ENCODE assay signal across 9 cellular contexts in genomic region chr13:36131215-36131930, GRCh38. TPM values are rescaled to one million over a fixed set of nuclear protein-coding genes. Genes with fewer than 3 reads are reported as not detected.
DNase-seq lines count a peak whose midpoint lies in the region; ATAC-seq, FAIRE-seq and TF ChIP-seq lines count a peak whose summit lies in the region.
"Had no signal": no experiment of that assay in that cellular context is flagged by ENCODE, and none has a peak within 500 bp of the region (broad histone marks: within the 10 kb centered on the region; RNA-seq: fewer than 3 reads in every experiment).

Gene DCLK1 (minus strand): TSS chr13:36131382.

- H3K4me3 ChIP-seq in kidney (ENCODE audit: low read length in 2 of 2), result peak within 1 kb of the TSS; percentile 34 to 44

- intact Hi-C loops in kidney (cut with DNase I), result no loop called here

- peak; percentile 14 for DNase-seq in A172 (ENCODE audit: low spot score)
- DNase-seq in NCI-H1105 (lab: John Stamatoyannopoulos, UW), result peak; percentile 62
- DNase-seq in cerebellum (ENCODE audit: low spot score), result no peak
- DNase-seq in kidney, result peak; percentile 80
- DNase-seq in stimulated activated naive CD4-positive, alpha-beta T cell (lab: John Stamatoyannopoulos, UW), result no peak

- no peak within 1 kb of the TSS for H3K27ac ChIP-seq in kidney (ENCODE audit: low read depth in 2 of 2, low read length in 2 of 2)

- no peak for FAIRE-seq in kidney (lab: Jason Lieb, UNC)
- FAIRE-seq: G401.6 had no signal

- TF ChIP-seq CTCF in kidney (IDR thresholded peaks at IDR 0.05; ENCODE audit: borderline replicate concordance, extremely low read depth, insufficient read depth) (no peak), subcutaneous adipose tissue (IDR thresholded peaks at IDR 0.05; ENCODE audit: low read depth) (no peak)

- ATAC-seq in GM19035 (IDR thresholded peaks at IDR 0.05; ENCODE audit: unreplicated experiment) (no peak), GM21526 (IDR thresholded peaks at IDR 0.05; ENCODE audit: low FRiP score, unreplicated experiment) (no peak)

- H3K4me1 ChIP-seq in kidney (ENCODE audit: control insufficient read depth in 1 of 2, insufficient read depth in 1 of 2, low read depth in 1 of 2, low read length in 2 of 2), result no peaks in the 10 kb centered on the region

- H3K9me3 ChIP-seq in kidney (ENCODE audit: control insufficient read depth in 1 of 2, low read length in 2 of 2), result no peaks in the 10 kb centered on the region

- H3K36me3 ChIP-seq in kidney (ENCODE audit: control insufficient read depth in 1 of 2, insufficient read depth in 2 of 2, low read length in 2 of 2), result no peaks in the 10 kb centered on the region

- H3K9ac ChIP-seq in kidney (ENCODE audit: low read length in 2 of 2), result no peak within 1 kb of the TSS

RNA-seq across cellular contexts. Expression of gene DCLK1, which starts in this region (rescaled TPM):
- 12.6 and 13.6 TPM in 2 replicates for total RNA-seq in A172 (2014; rRNA removed; shearing (Covaris generic))
- total RNA-seq in cerebellum (283 TPM), kidney (8.3 TPM), subcutaneous adipose tissue (100 to 1,000 TPM in 3 of 4 donors, 10 to 100 TPM in 1; 78.9 to 116 (median 106) TPM)
- polyA plus RNA-seq in kidney (ENCODE audit: insufficient read depth, low read depth, low replicate concordance), result 0.73 TPM

Comparison
In these comparisons a context has a peak if more than half of its experiments do, and no peak if none do; other contexts are left out.
1. DNase-seq: peak in A172 (single experiment), NCI-H1105 (single experiment) and kidney (single experiment); none in cerebellum (single experiment) and stimulated activated naive CD4-positive, alpha-beta T cell (0 of 6).